Comparison of ENCODE assay signal across 14 cellular contexts in genomic region chr1:151054971-151055547, GRCh38. TPM values are rescaled to one million over a fixed set of nuclear protein-coding genes. Genes with fewer than 3 reads are reported as not detected.
DNase-seq lines count a peak whose midpoint lies in the region; ATAC-seq and TF ChIP-seq lines count a peak whose summit lies in the region.
"Had no signal": no experiment of that assay in that cellular context is flagged by ENCODE, and none has a peak within 500 bp of the region (broad histone marks: within the 10 kb centered on the region; RNA-seq: fewer than 3 reads in every experiment).

No MANE protein-coding gene starts in this region.

- no peaks in the 10 kb centered on the region for H3K27me3 ChIP-seq in suprapubic skin
- H3K27me3 ChIP-seq: neural progenitor cell had no signal

- H3K9me3 Mint-ChIP-seq in activated naive CD4-positive, alpha-beta T cell treated with anti-CD3 and anti-CD28 coated beads for 36 hours, result no peaks in the 10 kb centered on the region
- H3K9me3 Mint-ChIP-seq in activated CD8-positive, alpha-beta T cell treated with anti-CD3 and anti-CD28 coated beads, Interleukin-2, amount 10 ng/mL, durations not matched to agents 7 days and 5 days (ENCODE audit: insufficient read depth), result no peaks in the 10 kb centered on the region
- H3K9me3 Mint-ChIP-seq in memory B cell, result no peaks in the 10 kb centered on the region
- H3K9me3 Mint-ChIP-seq: neural progenitor cell had no signal

- no peaks in the 10 kb centered on the region for H3K27me3 Mint-ChIP-seq in activated naive CD4-positive, alpha-beta T cell treated with anti-CD3 and anti-CD28 coated beads for 36 hours (ENCODE audit: low read depth)
- H3K27me3 Mint-ChIP-seq in activated CD8-positive, alpha-beta T cell treated with anti-CD3 and anti-CD28 coated beads, Interleukin-2, amount 10 ng/mL, durations not matched to agents 7 days and 5 days (ENCODE audit: low read depth), result no peaks in the 10 kb centered on the region
- no peaks in the 10 kb centered on the region for H3K27me3 Mint-ChIP-seq in memory B cell

- peak overlapping the region; percentile 95 for H3K27ac ChIP-seq in suprapubic skin
- H3K27ac ChIP-seq: neural progenitor cell had no signal

- peak overlapping the region; percentile 98 for H3K27ac Mint-ChIP-seq in activated naive CD4-positive, alpha-beta T cell treated with anti-CD3 and anti-CD28 coated beads for 36 hours
- H3K27ac Mint-ChIP-seq in activated CD8-positive, alpha-beta T cell treated with anti-CD3 and anti-CD28 coated beads, Interleukin-2, amount 10 ng/mL, durations not matched to agents 7 days and 5 days, result peak overlapping the region; percentile 96
- peak overlapping the region; percentile 99 for H3K27ac Mint-ChIP-seq in memory B cell
- H3K27ac Mint-ChIP-seq: neural progenitor cell had no signal

- CTCF ChIA-PET in activated naive CD4-positive, alpha-beta T cell treated with anti-CD3 and anti-CD28 coated beads for 36 hours (lab: Charles Lee), result interaction anchor here (0.5 to 1.3 kb wide), 6 partner anchors 8 to 494 kb away, joined by 3 to 5 read pairs (median 4); no protein-coding TSS in a partner anchor
- CTCF ChIA-PET in activated CD8-positive, alpha-beta T cell treated with anti-CD3 and anti-CD28 coated beads, Interleukin-2, amount 10 ng/mL, durations not matched to agents 7 days and 5 days (lab: Charles Lee), result interaction anchor here (1.8 to 4.7 kb wide), 4 partner anchors 16 to 59 kb away, joined by 5 to 20 read pairs (median 14); partner anchors contain the start of genes GABPB2 and MINDY1

- no peaks in the 10 kb centered on the region for H3K9me3 ChIP-seq in suprapubic skin
- H3K9me3 ChIP-seq: thoracic aorta had no signal

- peaks cover 48% of the 10 kb centered on the region for H3K36me3 ChIP-seq in suprapubic skin
- H3K36me3 ChIP-seq: neural progenitor cell had no signal

- TF ChIP-seq CTCF in suprapubic skin (IDR thresholded peaks at IDR 0.05), result no peak

- whole genome bisulfite sequencing in suprapubic skin, result 92% methylated on average over 4 of the region's 4 CpGs

- ATAC-seq in activated CD8-positive, alpha-beta T cell treated with anti-CD3 and anti-CD28 coated beads, Interleukin-2, amount 10 ng/mL, durations not matched to agents 7 days and 5 days, result no peak
- no peak for ATAC-seq in memory B cell (ENCODE audit: low read depth)

- H3K4me1 Mint-ChIP-seq in activated naive CD4-positive, alpha-beta T cell treated with anti-CD3 and anti-CD28 coated beads for 36 hours (ENCODE audit: low read depth), result peaks cover 44% of the 10 kb centered on the region
- H3K4me1 Mint-ChIP-seq in activated CD8-positive, alpha-beta T cell treated with anti-CD3 and anti-CD28 coated beads, Interleukin-2, amount 10 ng/mL, durations not matched to agents 7 days and 5 days (ENCODE audit: low read depth), result peaks cover 44% of the 10 kb centered on the region
- peaks cover 47% of the 10 kb centered on the region for H3K4me1 Mint-ChIP-seq in memory B cell

- peaks cover 60% of the 10 kb centered on the region for H3K36me3 Mint-ChIP-seq in activated naive CD4-positive, alpha-beta T cell treated with anti-CD3 and anti-CD28 coated beads for 36 hours (ENCODE audit: low read depth)
- H3K36me3 Mint-ChIP-seq in activated CD8-positive, alpha-beta T cell treated with anti-CD3 and anti-CD28 coated beads, Interleukin-2, amount 10 ng/mL, durations not matched to agents 7 days and 5 days (ENCODE audit: low read depth), result peaks cover 90% of the 10 kb centered on the region
- peaks cover 43% of the 10 kb centered on the region for H3K36me3 Mint-ChIP-seq in memory B cell

- no peak for TF ChIP-seq POLR2A in suprapubic skin (IDR thresholded peaks at IDR 0.05)

- POLR2A ChIA-PET in activated CD8-positive, alpha-beta T cell treated with anti-CD3 and anti-CD28 coated beads, Interleukin-2, amount 10 ng/mL, durations not matched to agents 7 days and 5 days (lab: Charles Lee), result interaction anchor here (0.7 to 1.6 kb wide), 3 partner anchors 16 to 74 kb away, joined by 3 to 4 read pairs (median 3); partner anchors contain the start of gene GABPB2

- intact Hi-C loops in activated naive CD4-positive, alpha-beta T cell treated with anti-CD3 and anti-CD28 coated beads for 36 hours (cut with micrococcal nuclease), result loop anchor here (5.0 kb wide), 4 partner anchors 128 to 688 kb away; partner anchors contain the start of genes ARNT and SETDB1

- H3K4me3 Mint-ChIP-seq in activated naive CD4-positive, alpha-beta T cell treated with anti-CD3 and anti-CD28 coated beads for 36 hours, result peak overlapping the region; percentile 86
- H3K4me3 Mint-ChIP-seq in activated CD8-positive, alpha-beta T cell treated with anti-CD3 and anti-CD28 coated beads, Interleukin-2, amount 10 ng/mL, durations not matched to agents 7 days and 5 days, result peak overlapping the region; percentile 94
- H3K4me3 Mint-ChIP-seq in memory B cell, result peak overlapping the region; percentile 96

- no peak for TF ChIP-seq EP300 in suprapubic skin (IDR thresholded peaks at IDR 0.05)

- DNase-seq in activated naive CD4-positive, alpha-beta T cell treated with anti-CD3 and anti-CD28 coated beads for 36 hours, result no peak
- no peak for DNase-seq in activated naive CD4-positive, alpha-beta T cell treated with Interleukin-2 at 50 U/mL for 16 hours
- no peak for DNase-seq in activated CD8-positive, alpha-beta T cell treated with anti-CD3 and anti-CD28 coated beads, Interleukin-2, amount 10 ng/mL, durations not matched to agents 7 days and 5 days
- no peak for DNase-seq in memory B cell (ENCODE audit: low spot score in 2 of 2)
- DNase-seq in suprapubic skin (ENCODE audit: low spot score in 2 of 2), result no peak
- no peak for DNase-seq in NCI-H1694 (lab: John Stamatoyannopoulos, UW)
- no peak for DNase-seq in NCI-H1092 treated with DMSO at 0.1 percent for 48 hours (lab: John Stamatoyannopoulos, UW)
- DNase-seq in SKM-1 treated with dmso at 0.1 percent for 144 hours (lab: John Stamatoyannopoulos, UW; ENCODE audit: unreplicated experiment), result no peak
- DNase-seq: dermis blood vessel endothelial cell; MV-4-11; NCI-H748 treated with DMSO at 0.1 percent for 48 hours; stimulated activated CD4-positive, alpha-beta T cell treated with anti-CD3 and anti-CD28 coated beads, Interleukin-2, amount 100 ng/mL, for 48 hours had no signal

- no peak overlapping the region for H3K4me3 ChIP-seq in suprapubic skin
- H3K4me3 ChIP-seq: neural progenitor cell had no signal

- H3K4me1 ChIP-seq in suprapubic skin, result peaks cover 43% of the 10 kb centered on the region

RNA-seq across cellular contexts. Expression of gene CDC42SE1, which starts 4.4 kb away (rescaled TPM):
- 10 to 100 TPM; 98.1 to 99.0 TPM for total RNA-seq in activated naive CD4-positive, alpha-beta T cell treated with anti-CD3 and anti-CD28 coated beads for 36 hours
- total RNA-seq in activated CD8-positive, alpha-beta T cell treated with anti-CD3 and anti-CD28 coated beads, Interleukin-2, amount 10 ng/mL, durations not matched to agents 7 days and 5 days, result 100 to 1,000 TPM; 238 to 245 TPM
- 100 to 1,000 TPM; 109 to 122 (median 115) TPM for total RNA-seq in suprapubic skin

RNA-seq across cellular contexts. Expression of gene MLLT11, which starts 5.1 kb away (rescaled TPM):
- total RNA-seq in activated naive CD4-positive, alpha-beta T cell treated with anti-CD3 and anti-CD28 coated beads for 36 hours, result 1 to 10 TPM; 3.3 to 3.6 TPM
- total RNA-seq in activated CD8-positive, alpha-beta T cell treated with anti-CD3 and anti-CD28 coated beads, Interleukin-2, amount 10 ng/mL, durations not matched to agents 7 days and 5 days, result 1 to 10 TPM; 5.7 to 6.0 TPM
- total RNA-seq in suprapubic skin, result 1 to 10 TPM in 3 of 4 donors, under 1 TPM in 1; 0.24 to 1.5 (median 1.2) TPM

RNA-seq across cellular contexts. Expression of gene C1orf56, which starts 7.5 kb away (rescaled TPM):
- under 1 TPM; 0.49 to 0.57 TPM for total RNA-seq in activated naive CD4-positive, alpha-beta T cell treated with anti-CD3 and anti-CD28 coated beads for 36 hours
- 1 to 10 TPM; 1.3 TPM for total RNA-seq in activated CD8-positive, alpha-beta T cell treated with anti-CD3 and anti-CD28 coated beads, Interleukin-2, amount 10 ng/mL, durations not matched to agents 7 days and 5 days
- 1 to 10 TPM; 2.7 to 4.7 (median 3.9) TPM for total RNA-seq in suprapubic skin

RNA-seq across cellular contexts. Expression of gene GABPB2, which starts 15.5 kb away (rescaled TPM):
- total RNA-seq in activated naive CD4-positive, alpha-beta T cell treated with anti-CD3 and anti-CD28 coated beads for 36 hours, result 10 to 100 TPM; 16.1 to 16.2 TPM
- 10 to 100 TPM; 32.7 to 34.4 TPM for total RNA-seq in activated CD8-positive, alpha-beta T cell treated with anti-CD3 and anti-CD28 coated beads, Interleukin-2, amount 10 ng/mL, durations not matched to agents 7 days and 5 days
- 10 to 100 TPM; 16.2 to 20.6 (median 18.1) TPM for total RNA-seq in suprapubic skin

RNA-seq across cellular contexts. Expression of gene BNIPL, which starts 18.7 kb away (rescaled TPM):
- 1 to 10 TPM; 1.1 to 1.3 TPM for total RNA-seq in activated naive CD4-positive, alpha-beta T cell treated with anti-CD3 and anti-CD28 coated beads for 36 hours
- 1 to 10 TPM; 1.1 to 1.8 TPM for total RNA-seq in activated CD8-positive, alpha-beta T cell treated with anti-CD3 and anti-CD28 coated beads, Interleukin-2, amount 10 ng/mL, durations not matched to agents 7 days and 5 days
- 100 to 1,000 TPM; 196 to 492 (median 251) TPM for total RNA-seq in suprapubic skin
